ENCODE assay signal across 14 cellular contexts in the genomic region with DNA sequence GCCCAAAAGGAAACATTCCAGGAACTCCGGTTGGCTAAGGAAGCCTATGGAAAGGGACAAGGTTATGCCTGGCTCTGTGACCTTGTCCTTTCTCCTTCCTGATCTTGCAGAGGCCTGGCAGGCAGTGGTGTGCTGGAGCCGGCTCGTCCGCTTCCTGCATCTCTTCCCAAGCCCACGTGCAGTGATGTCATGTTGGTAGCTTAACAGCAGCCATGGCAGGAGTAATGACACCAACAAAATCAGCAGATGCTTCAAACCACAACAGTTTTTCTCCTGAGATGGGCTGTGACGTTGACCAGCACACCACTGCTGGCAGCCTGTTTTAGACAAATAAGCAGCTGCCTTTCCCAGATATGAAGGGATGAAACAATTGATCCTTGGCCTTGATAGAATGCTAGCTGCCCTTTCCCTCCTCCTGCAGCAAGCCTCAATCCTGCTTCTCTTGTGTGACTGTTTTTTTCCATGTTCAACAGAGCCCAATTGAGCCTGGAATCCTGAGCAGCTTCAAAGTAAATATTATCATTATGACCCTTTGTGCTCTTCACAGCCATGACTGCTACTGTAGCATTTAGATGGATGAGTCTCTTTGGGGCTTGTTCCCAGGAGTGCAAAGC. TPM values are rescaled to one million over a fixed set of nuclear protein-coding genes. Genes with fewer than 3 reads are reported as not detected.
DNase-seq lines count a peak whose midpoint lies in the region; ATAC-seq, FAIRE-seq and TF ChIP-seq lines count a peak whose summit lies in the region.
"Had no signal": no experiment of that assay in that cellular context is flagged by ENCODE, and none has a peak within 500 bp of the region (broad histone marks: within the 10 kb centered on the region; RNA-seq: fewer than 3 reads in every experiment).

No MANE protein-coding gene starts in this region.

- H3K27me3 ChIP-seq in right lobe of liver (no peaks in the 10 kb centered on the region), neural progenitor cell (no peaks in the 10 kb centered on the region), foreskin keratinocyte (no peaks in the 10 kb centered on the region)

- in situ Hi-C loops in astrocyte of the spinal cord (cut with HindIII; ENCODE audit: low sequenced_read_pairs) = no loop called here

- no peaks in the 10 kb centered on the region for H3K79me2 ChIP-seq in neural progenitor cell (ENCODE audit: low read depth)

- DNase-seq in AG10803 (ENCODE audit: low read depth) (peak; percentile 2), GM19239 (ENCODE audit: insufficient read length, low spot score) (no peak), astrocyte of the spinal cord (ENCODE audit: low read depth, low spot score) (peak; percentile 37), right lobe of liver (no peak), neural progenitor cell (ENCODE audit: low spot score) (no peak), foreskin keratinocyte (no peak)
- no peak for DNase-seq in NK-92 treated with Interleukin-12 subunit alpha and Interleukin-12 subunit beta, amount 100 ng/mL, for 24 hours (lab: John Stamatoyannopoulos, UW)
- DNase-seq: COR-L47, Karpas-422, kidney glomerular epithelial cell, NCI-H774, small intestine had no signal

- H3K36me3 Mint-ChIP-seq in neural progenitor cell = no peaks in the 10 kb centered on the region

- H4K20me1 ChIP-seq in neural progenitor cell (ENCODE audit: low read depth) = no peaks in the 10 kb centered on the region

- H3K4me3 Mint-ChIP-seq in neural progenitor cell = no peak overlapping the region

- intact Hi-C loops in right lobe of liver (cut with DNase I) = no loop called here

- 50% methylated on average over 1 of the region's 6 CpGs for WGBS in right lobe of liver (ENCODE audit: insufficient coverage, low coverage, low lambda C conversion rate, missing lambda C conversion rate)

- H3K9me3 ChIP-seq in right lobe of liver = no peaks in the 10 kb centered on the region
- H3K9me3 ChIP-seq in neural progenitor cell (ENCODE audit: low read depth) = no peaks in the 10 kb centered on the region

- FAIRE-seq in GM19239 (lab: Jason Lieb, UNC) = peak; percentile 68
- FAIRE-seq: endometrium, small intestine had no signal

- H3K27ac ChIP-seq in right lobe of liver (no peak overlapping the region), neural progenitor cell (no peak overlapping the region), foreskin keratinocyte (no peak overlapping the region)

- H3K9me3 Mint-ChIP-seq in neural progenitor cell = peaks cover 8% of the 10 kb centered on the region

- H3F3A ChIP-seq in neural progenitor cell (ENCODE audit: low read depth) = no peaks in the 10 kb centered on the region

- no peak overlapping the region for H3K4me3 ChIP-seq in AG10803 (ENCODE audit: low read length)
- H3K4me3 ChIP-seq in astrocyte of the spinal cord (ENCODE audit: low read depth, low read length) = no peak overlapping the region
- H3K4me3 ChIP-seq in right lobe of liver = no peak overlapping the region
- H3K4me3 ChIP-seq in neural progenitor cell = no peak overlapping the region

- ATAC-seq in right lobe of liver = peak; percentile 42 to 67 (median 53)
- ATAC-seq in foreskin keratinocyte = no peak
- no peak for ATAC-seq in GM19395 (IDR thresholded peaks at IDR 0.05; ENCODE audit: unreplicated experiment)

- no peak overlapping the region for H3K9ac ChIP-seq in neural progenitor cell

- H3K27me3 Mint-ChIP-seq in neural progenitor cell (ENCODE audit: insufficient read depth, low read depth) = no peaks in the 10 kb centered on the region

- H3K27ac Mint-ChIP-seq in neural progenitor cell = no peak overlapping the region

- no peaks in the 10 kb centered on the region for H3K36me3 ChIP-seq in right lobe of liver
- no peaks in the 10 kb centered on the region for H3K36me3 ChIP-seq in neural progenitor cell

- TF ChIP-seq POLR2A in right lobe of liver (IDR thresholded peaks at IDR 0.05) = no peak

- TF ChIP-seq CTCF in AG10803 (conservative IDR thresholded peaks at IDR 0.05; ENCODE audit: low read length) (no peak), astrocyte of the spinal cord (IDR thresholded peaks at IDR 0.05; ENCODE audit: low read depth, low read length) (no peak), right lobe of liver (IDR thresholded peaks at IDR 0.05) (no peak), neural progenitor cell (IDR thresholded peaks at IDR 0.05) (no peak), foreskin keratinocyte (conservative IDR thresholded peaks at IDR 0.05) (no peak)

- H2AFZ ChIP-seq in neural progenitor cell (replicated peaks) = no peak overlapping the region

- no peaks in the 10 kb centered on the region for H3K4me1 ChIP-seq in right lobe of liver
- H3K4me1 ChIP-seq in neural progenitor cell = no peaks in the 10 kb centered on the region
- no peaks in the 10 kb centered on the region for H3K4me1 ChIP-seq in foreskin keratinocyte

- H3K4me2 ChIP-seq in neural progenitor cell = no peak overlapping the region

- H3K4me1 Mint-ChIP-seq in neural progenitor cell = no peaks in the 10 kb centered on the region

RNA-seq across cellular contexts. Expression of a gene that starts 23.4 kb away (rescaled TPM):
- total RNA-seq in right lobe of liver (10 to 100 TPM; 12.7 to 25.6 (median 19.6) TPM), neural progenitor cell (ENCODE audit: low replicate concordance) (19.4 and 21.7 TPM in 2 replicates), foreskin keratinocyte (7.5 and 16.3 TPM in 2 replicates)
- polyA plus RNA-seq in foreskin keratinocyte = 7.3 and 14.3 TPM in 2 replicates

Comparison
In these comparisons a context has a peak if more than half of its experiments do, and no peak if none do; other contexts are left out.
1. DNase-seq: peak in AG10803 (single experiment) and astrocyte of the spinal cord (single experiment); none in GM19239 (single experiment), right lobe of liver (0 of 3), neural progenitor cell (single experiment), NK-92 treated with Interleukin-12 subunit alpha and Interleukin-12 subunit beta, amount 100 ng/mL, for 24 hours (single experiment) and foreskin keratinocyte (0 of 2).
2. ATAC-seq: peak in right lobe of liver (4 of 4); none in foreskin keratinocyte (single experiment) and GM19395 (single experiment).